8 cellular contexts compared by ENCODE assay signal in the genomic region with DNA sequence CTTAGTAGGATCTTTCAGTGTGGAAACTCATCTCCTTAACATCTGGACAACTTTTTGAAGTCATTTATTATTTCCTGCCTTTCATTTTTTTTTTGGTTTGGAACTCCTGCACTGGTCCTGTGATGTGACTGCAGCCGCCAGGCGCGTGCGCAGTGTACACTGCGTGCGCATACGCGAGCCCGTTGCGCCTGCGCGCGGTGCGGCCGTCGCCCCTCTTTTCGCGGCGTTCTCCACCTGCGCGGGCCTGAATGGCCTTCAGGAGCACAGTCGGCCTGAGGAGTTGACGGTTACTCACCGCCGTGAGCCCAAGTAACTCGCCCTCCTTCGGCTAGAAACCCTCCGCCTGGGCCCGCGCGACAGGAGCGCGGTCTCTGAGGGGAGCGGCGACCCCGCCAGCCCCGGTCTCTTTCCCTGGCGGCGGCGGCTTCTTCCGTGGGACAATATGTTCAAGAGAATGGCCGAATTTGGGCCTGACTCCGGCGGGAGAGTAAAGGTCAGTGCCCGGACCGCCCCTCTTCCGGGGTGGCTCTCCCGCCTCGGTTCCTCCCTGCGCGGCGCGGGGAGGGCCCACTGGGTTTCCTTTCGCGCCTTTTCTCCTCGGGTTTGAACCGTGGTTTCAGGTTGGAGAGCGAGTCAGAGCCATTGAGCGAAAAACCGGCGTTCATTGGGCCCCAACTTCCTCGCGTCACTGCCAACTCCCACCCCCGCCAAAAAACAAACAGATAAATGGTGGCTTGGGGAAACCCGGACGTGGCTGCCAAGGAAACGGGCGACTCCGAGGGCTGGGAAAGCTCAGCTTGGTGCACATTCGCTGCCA. TPM values are rescaled to one million over a fixed set of nuclear protein-coding genes. Genes with fewer than 3 reads are reported as not detected.
DNase-seq lines count a peak whose midpoint lies in the region; ATAC-seq, FAIRE-seq and TF ChIP-seq lines count a peak whose summit lies in the region.

Gene YEATS4, plus strand, starts transcription at position 213 of the 817 bp plus-strand sequence. Its CDS starts 230 bp downstream, at position 443.

- H3K9me3 ChIP-seq in left ventricle myocardium inferior (replicated peaks) = no peaks in the 10 kb centered on the region
- no peaks in the 10 kb centered on the region for H3K9me3 ChIP-seq in prostate gland

- H3K4me3 ChIP-seq in left ventricle myocardium inferior = peak within 1 kb of the TSS; percentile 78
- H3K4me3 ChIP-seq in prostate gland = peak within 1 kb of the TSS; percentile 82 to 85
- H3K4me3 ChIP-seq in urinary bladder (ENCODE audit: low read depth, low read length) = peak within 1 kb of the TSS; percentile 68

- intact Hi-C loops in left ventricle myocardium inferior (cut with micrococcal nuclease) (no loop called here), prostate gland (cut with DNase I) (loop anchor here (5.0 kb wide), 3 partner anchors 213 to 278 kb away; partner anchors contain the start of gene CCT2)

- peak; percentile 88 for ATAC-seq in HG02840 (IDR thresholded peaks at IDR 0.05; ENCODE audit: low FRiP score, unreplicated experiment)

- H3K36me3 ChIP-seq in left ventricle myocardium inferior (peaks cover 7% of the 10 kb centered on the region), prostate gland (no peaks in the 10 kb centered on the region), urinary bladder (ENCODE audit: insufficient read depth) (no peaks in the 10 kb centered on the region)

- peaks cover 22% of the 10 kb centered on the region for H3K4me1 ChIP-seq in left ventricle myocardium inferior
- no peaks in the 10 kb centered on the region for H3K4me1 ChIP-seq in prostate gland (replicated peaks)
- H3K4me1 ChIP-seq in urinary bladder (ENCODE audit: insufficient read depth) = no peaks in the 10 kb centered on the region

- no peaks in the 10 kb centered on the region for H3K27me3 ChIP-seq in left ventricle myocardium inferior (ENCODE audit: low read depth)
- H3K27me3 ChIP-seq in prostate gland (replicated peaks; ENCODE audit: insufficient read depth) = no peaks in the 10 kb centered on the region

- under 1% methylated on average over 70 of the region's 70 CpGs for WGBS in prostate gland
- WGBS in urinary bladder = under 1% methylated on average over 70 of the region's 70 CpGs

- peak; percentile 58 for TF ChIP-seq POLR2A in GM12891 (IDR thresholded peaks at IDR 0.05; ENCODE audit: low read depth, low read length)
- peak; percentile 45 for TF ChIP-seq POLR2A in prostate gland (IDR thresholded peaks at IDR 0.05)

- H3K27ac ChIP-seq in left ventricle myocardium inferior (replicated peaks) (peak within 1 kb of the TSS; percentile 94), prostate gland (peak within 1 kb of the TSS; percentile 95 to 98), urinary bladder (ENCODE audit: low read depth) (peak within 1 kb of the TSS; percentile 95)

- peak; percentile 97 for FAIRE-seq in GM12891 (lab: Jason Lieb, UNC)

- DNase-seq in GM12891 (ENCODE audit: insufficient read length, low spot score) (peak; percentile 80), NCI-H1436 treated with DMSO at 0.1 percent for 48 hours (lab: John Stamatoyannopoulos, UW) (peak; percentile 81), T-helper 1 cell (peak; percentile 70 to 96 (median 78)), amniotic epithelial cell (ENCODE audit: low read depth) (peak; percentile 87), left ventricle myocardium inferior (peak; percentile 85), prostate gland (ENCODE audit: low spot score) (peak; percentile 75)

- peak; percentile 25 for TF ChIP-seq CTCF in left ventricle myocardium inferior (IDR thresholded peaks at IDR 0.05; ENCODE audit: borderline replicate concordance)
- TF ChIP-seq CTCF in prostate gland (IDR thresholded peaks at IDR 0.05) = peak in 2 of 4 experiments; percentile 21 to 36

TF ChIP-seq in GM12891, 5 proteins besides CTCF, POLR2A, EP300 and RAD21:
- TF ChIP-seq SPI1 (IDR thresholded peaks at IDR 0.05; ENCODE audit: low read depth, low read length) (peak; percentile 18; the same call in 1 of the 2 replicates), PAX5 (IDR thresholded peaks at IDR 0.05; ENCODE audit: insufficient read depth, low read length, severe bottlenecking) (no peak), POU2F2 (IDR thresholded peaks at IDR 0.05; ENCODE audit: low read depth, low read length) (0 out of 2 replicates have a peak, but pooled peaks have one; percentile 12), TAF1 (IDR thresholded peaks at IDR 0.05; ENCODE audit: low read depth, low read length) (peak; percentile 67), POLR2AphosphoS5 (IDR thresholded peaks at IDR 0.05; ENCODE audit: low read depth, low read length) (peak; percentile 83)

RNA-seq across cellular contexts. Expression of gene YEATS4, which starts in this region (rescaled TPM):
- 24.5 TPM for polyA plus RNA-seq in GM12891 (2012; ENCODE audit: low read depth, missing spikeins)
- total RNA-seq in left ventricle myocardium inferior (12.8 TPM), prostate gland (10 to 100 TPM; 29.0 to 57.4 TPM), urinary bladder (24.0 TPM)
- polyA plus RNA-seq in urinary bladder = 15.2 TPM

Comparison
In these comparisons a context has a peak if more than half of its experiments do, and no peak if none do; other contexts are left out.
1. Peak in every context shown above with its lines: DNase-seq, ATAC-seq, H3K4me3 ChIP-seq and H3K27ac ChIP-seq.